Comparison of ENCODE assay signal across 10 cellular contexts in the genomic region with DNA sequence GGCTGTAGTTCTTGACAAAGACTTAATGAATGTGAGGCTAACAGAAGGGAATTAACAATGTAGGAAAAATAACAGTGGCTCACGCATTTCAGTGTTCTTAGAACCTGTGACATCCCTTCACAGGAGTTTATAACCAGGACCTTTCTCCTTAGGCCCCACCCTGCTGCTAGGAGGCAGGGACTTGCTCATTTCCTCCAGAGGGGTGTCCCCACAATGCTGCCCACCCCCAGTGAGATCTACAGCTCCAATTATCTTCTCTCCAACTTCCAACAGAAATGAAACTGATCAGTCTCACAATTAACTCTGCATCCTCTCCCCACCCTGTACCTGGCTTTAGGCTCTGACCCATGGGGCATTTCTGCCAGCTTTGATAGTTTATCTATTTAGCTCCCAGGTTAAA.
"Had no signal": no experiment of that assay in that cellular context is flagged by ENCODE, and none has a peak within 500 bp of the region (broad histone marks: within the 10 kb centered on the region; RNA-seq: fewer than 3 reads in every experiment).

No MANE protein-coding gene starts in this region.

- H3K27ac Mint-ChIP-seq: activated CD4-positive, alpha-beta memory T cell treated with anti-CD3 and anti-CD28 coated beads for 36 hours; activated naive CD4-positive, alpha-beta T cell treated with anti-CD3 and anti-CD28 coated beads, Interleukin-2, amount 50 U/mL, for 24 hours; T-helper 2 cell treated with Interferon-gamma antibody and Interleukin-4, amounts not matched to agents 5 μg/mL and 100 μg/mL, for 36 hours had no signal

- DNase-seq: activated CD4-positive, alpha-beta memory T cell treated with anti-CD3 and anti-CD28 coated beads for 36 hours; activated CD8-positive, alpha-beta memory T cell treated with anti-CD3 and anti-CD28 coated beads, Interleukin-2, amount 50 U/mL, for 48 hours; effector memory CD4-positive, alpha-beta T cell; gastrocnemius medialis; islet precursor cell; left ventricle myocardium inferior; mesendoderm; SW 1271 had no signal

- H3K4me3 Mint-ChIP-seq: activated CD4-positive, alpha-beta memory T cell treated with anti-CD3 and anti-CD28 coated beads for 36 hours; activated naive CD4-positive, alpha-beta T cell treated with anti-CD3 and anti-CD28 coated beads, Interleukin-2, amount 50 U/mL, for 24 hours; T-helper 2 cell treated with Interferon-gamma antibody and Interleukin-4, amounts not matched to agents 5 μg/mL and 100 μg/mL, for 36 hours had no signal

- ATAC-seq: gastrocnemius medialis had no signal

- H3K9me3 Mint-ChIP-seq: activated CD4-positive, alpha-beta memory T cell treated with anti-CD3 and anti-CD28 coated beads for 36 hours; activated naive CD4-positive, alpha-beta T cell treated with anti-CD3 and anti-CD28 coated beads, Interleukin-2, amount 50 U/mL, for 24 hours; T-helper 2 cell treated with Interferon-gamma antibody and Interleukin-4, amounts not matched to agents 5 μg/mL and 100 μg/mL, for 36 hours had no signal

- H3K4me1 Mint-ChIP-seq: activated naive CD4-positive, alpha-beta T cell treated with anti-CD3 and anti-CD28 coated beads, Interleukin-2, amount 50 U/mL, for 24 hours had no signal

- H3K27me3 Mint-ChIP-seq: activated CD4-positive, alpha-beta memory T cell treated with anti-CD3 and anti-CD28 coated beads for 36 hours; activated naive CD4-positive, alpha-beta T cell treated with anti-CD3 and anti-CD28 coated beads, Interleukin-2, amount 50 U/mL, for 24 hours had no signal
